Comparison of ENCODE assay signal across 8 cellular contexts in the genomic region with DNA sequence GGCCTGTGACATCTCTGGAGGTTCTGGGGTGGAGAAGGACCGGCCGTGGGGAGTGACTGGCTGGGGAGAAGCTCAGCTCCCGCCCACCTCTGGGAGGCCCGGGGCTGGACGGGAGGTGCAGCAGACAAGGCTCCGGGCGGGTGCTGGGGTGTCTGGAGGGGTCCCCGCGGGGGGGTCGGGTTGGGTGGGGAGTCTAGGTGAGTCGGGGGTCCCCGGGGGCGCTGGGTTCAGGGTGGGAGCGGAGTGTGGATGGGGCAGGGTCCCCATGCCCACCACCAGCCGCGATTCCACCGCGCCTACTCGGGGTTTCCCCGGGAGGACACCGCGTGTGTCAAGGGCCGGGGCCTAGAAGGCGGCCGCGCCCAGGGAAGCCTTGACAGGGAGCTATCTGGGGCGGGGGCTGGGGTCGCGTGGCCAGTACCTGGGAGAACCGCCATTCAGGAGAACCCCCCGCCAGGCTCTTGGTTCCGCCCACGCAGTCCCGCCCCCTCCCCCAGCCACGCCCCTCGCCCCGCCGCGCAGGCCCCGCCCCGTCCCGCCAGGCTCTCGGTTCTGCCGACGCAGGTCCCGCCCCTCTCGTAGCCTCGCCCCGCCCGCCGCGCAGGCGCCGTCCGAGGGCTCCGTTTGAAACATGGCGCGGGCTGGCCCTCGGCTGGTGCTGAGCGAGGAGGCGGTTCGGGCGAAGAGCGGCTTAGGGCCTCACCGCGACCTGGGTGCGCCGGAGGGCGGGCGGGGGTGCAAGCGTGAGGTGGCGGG. TPM values are rescaled to one million over a fixed set of nuclear protein-coding genes. Genes with fewer than 3 reads are reported as not detected.
A peak's percentile ranks its signal among the peaks of the same experiment; 100 is the strongest.
DNase-seq lines count a peak whose midpoint lies in the region; ATAC-seq and TF ChIP-seq lines count a peak whose summit lies in the region.

CEP72 (plus strand) TSS at position 610 of the 756 bp plus-strand sequence; CDS start at position 632, 22 bp downstream.

- peak within 1 kb of the TSS; percentile 92 for H3K4me3 Mint-ChIP-seq in type B pancreatic cell

- H3K27me3 Mint-ChIP-seq in type B pancreatic cell = no peaks in the 10 kb centered on the region

- H3K4me3 ChIP-seq in heart left ventricle = peak within 1 kb of the TSS; percentile 57 to 92 (median 82)

- TF ChIP-seq CTCF in GM10266 (IDR thresholded peaks at IDR 0.05; ENCODE audit: control insufficient read depth, insufficient read depth, low read depth, missing control alignments) = no peak
- TF ChIP-seq CTCF in heart left ventricle (IDR thresholded peaks at IDR 0.05) = no peak
- no peak for TF ChIP-seq CTCF in type B pancreatic cell (conservative IDR thresholded peaks at IDR 0.05)

- WGBS in heart left ventricle, 4 donors = 1 to 2% (median 1%) methylated on average over 11 to 72 of the region's 72 CpGs

- peak within 1 kb of the TSS in 5 of 12 donors; percentile 21 to 57 (median 38) for H3K27ac ChIP-seq in heart left ventricle

- peaks cover 0 to 13% (median 0%) of the 10 kb centered on the region in 9 donors for H3K27me3 ChIP-seq in heart left ventricle

- peaks cover 0 to 5% (median 0%) of the 10 kb centered on the region in 12 donors for H3K9me3 ChIP-seq in heart left ventricle

- DNase-seq in GM10266 (ENCODE audit: extremely low spot score) (peak; percentile 99), NCI-H1105 treated with DMSO at 0.1 percent for 48 hours (lab: John Stamatoyannopoulos, UW) (peak; percentile 82), T follicular helper cell (ENCODE audit: low read depth) (peak; percentile 91), heart left ventricle (peak; percentile 91 to 97 (median 92)), posterior cingulate gyrus (peak; percentile 85 to 99 (median 93)), type B pancreatic cell (ENCODE audit: extremely low spot score, unreplicated experiment) (peak; percentile 94)
- peak; percentile 78 for DNase-seq in activated naive CD8-positive, alpha-beta T cell treated with anti-CD3 and anti-CD28 coated beads, Interleukin-2, amount 50 U/mL, for 16 hours (ENCODE audit: low read depth, low spot score)

- H3K4me1 Mint-ChIP-seq in type B pancreatic cell (ENCODE audit: unreplicated experiment) = peaks cover 22% of the 10 kb centered on the region

- intact Hi-C loops in heart left ventricle (cut with DNase I) = loop anchor here in 1 of 10 donors (10.0 kb wide), 1 partner anchor 137 kb away; no protein-coding TSS in a partner anchor
- intact Hi-C loops in posterior cingulate gyrus (cut with DNase I) = loop anchor here (5.0 kb wide), 1 partner anchor 140 kb away; no protein-coding TSS in a partner anchor

- H3K36me3 Mint-ChIP-seq in type B pancreatic cell = peaks cover 29% of the 10 kb centered on the region

- H3K9me3 Mint-ChIP-seq in type B pancreatic cell = peaks cover 4% of the 10 kb centered on the region

- H3K4me1 ChIP-seq in heart left ventricle = peaks cover 0 to 16% (median 5%) of the 10 kb centered on the region in 12 donors

- no peak for TF ChIP-seq POLR2A in heart left ventricle (IDR thresholded peaks at IDR 0.05)

- ATAC-seq in HG02610 (IDR thresholded peaks at IDR 0.05; ENCODE audit: unreplicated experiment) (peak; percentile 86), heart left ventricle (peak; percentile 93 to 99 (median 98))

- H3K27ac Mint-ChIP-seq in type B pancreatic cell = peak within 1 kb of the TSS; percentile 90

- no peaks in the 10 kb centered on the region for H3K36me3 ChIP-seq in heart left ventricle

RNA-seq across cellular contexts. Expression of gene CEP72, which starts in this region (rescaled TPM):
- total RNA-seq in heart left ventricle = 1 to 10 TPM in 7 of 9 donors, under 1 TPM in 2; 0.58 to 4.1 (median 1.5) TPM
- 1 to 10 TPM; 1.6 to 1.7 TPM for polyA plus RNA-seq in heart left ventricle
- 14.2 and 27.8 TPM in 2 replicates for total RNA-seq in type B pancreatic cell (ENCODE audit: low replicate concordance)
